In the genomic region with DNA sequence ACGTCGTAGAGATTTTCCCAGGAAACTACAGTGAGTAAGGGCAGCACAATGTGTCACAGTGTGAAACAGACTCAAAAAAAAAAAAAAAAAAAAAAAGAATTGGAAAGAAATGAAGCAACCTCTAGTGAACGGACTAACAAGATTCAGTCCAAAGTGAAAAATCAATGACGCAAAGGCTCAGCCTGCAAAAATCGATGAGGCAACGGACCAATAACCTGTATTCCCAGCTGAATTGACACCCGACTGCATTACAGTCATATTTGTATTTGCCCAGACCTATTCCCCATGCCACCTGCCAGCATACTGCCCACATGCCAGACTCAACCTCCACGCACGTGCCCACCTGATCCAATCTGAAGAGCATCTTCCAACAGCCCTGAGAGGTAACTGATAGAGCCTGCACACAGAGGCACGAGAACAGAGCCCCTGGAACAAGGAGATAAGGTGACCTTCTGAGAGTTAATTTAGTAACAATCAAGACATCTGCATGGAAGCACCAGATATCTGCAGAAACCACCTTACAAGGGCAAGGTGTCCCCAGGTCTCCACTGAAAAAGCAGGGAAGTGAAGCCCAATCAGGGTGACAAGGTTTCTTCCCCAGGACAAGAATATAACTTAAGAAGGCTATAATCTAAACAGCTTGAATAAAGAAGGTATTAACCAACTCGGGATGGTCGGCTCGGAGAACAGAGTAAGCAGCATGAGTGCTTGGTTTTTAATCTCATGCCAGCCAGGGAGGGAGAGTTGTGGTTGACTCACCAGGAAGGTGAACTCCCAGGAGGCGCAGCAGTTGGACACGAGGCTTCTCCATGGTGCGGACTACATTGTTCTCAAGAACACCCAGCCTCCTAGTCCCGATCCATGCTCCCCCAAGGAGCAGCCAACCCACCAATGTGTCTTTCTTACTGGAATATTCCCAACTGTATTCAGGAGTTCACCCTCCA, we compare ENCODE assay signal across 19 cellular contexts.
"Had no signal": no experiment of that assay in that cellular context is flagged by ENCODE, and none has a peak within 500 bp of the region (broad histone marks: within the 10 kb centered on the region; RNA-seq: fewer than 3 reads in every experiment).

No MANE protein-coding gene starts in this region.

- H3K4me1 Mint-ChIP-seq: nephron progenitor cell; stimulated activated naive B cell treated with anti-CD40 and anti-IgM and Interleukin-4, amounts not matched to agents 10 μg/mL and 1 μg/mL and 100 μg/mL, for 72 hours had no signal

- H3K9me3 Mint-ChIP-seq: nephron progenitor cell; stimulated activated naive B cell treated with anti-CD40 and anti-IgM and Interleukin-4, amounts not matched to agents 10 μg/mL and 1 μg/mL and 100 μg/mL, for 72 hours; stimulated activated naive CD8-positive, alpha-beta T cell treated with anti-CD3 and anti-CD28 coated beads, Interleukin-15, amount 100 ng/mL, for 72 hours had no signal

- DNase-seq: cortex of kidney; dorsolateral prefrontal cortex; effector CD8-positive, alpha-beta T cell; foreskin melanocyte; head of caudate nucleus; kidney; left cardiac atrium; left ventricle myocardium superior; mesendoderm; naive thymus-derived CD4-positive, alpha-beta T cell; nephron progenitor cell; spleen; stimulated activated CD4-positive, alpha-beta T cell treated with anti-CD3 and anti-CD28 coated beads, Interleukin-15, amount 100 ng/mL, for 24 hours; stimulated activated CD4-positive, alpha-beta T cell treated with anti-CD3 and anti-CD28 coated beads, Interleukin-1b, Interleukin-23, amount 100 ng/mL, for 48 hours; stimulated activated CD4-positive, alpha-beta T cell treated with anti-CD3 and anti-CD28 coated beads, Interleukin-4, amount 100 ng/mL, for 24 hours; stimulated activated naive B cell treated with anti-CD40 and anti-IgM and Interleukin-4, amounts not matched to agents 10 μg/mL and 1 μg/mL and 100 μg/mL, for 72 hours; stimulated activated naive CD8-positive, alpha-beta T cell treated with anti-CD3 and anti-CD28 coated beads, Interleukin-15, amount 100 ng/mL, for 72 hours; transverse colon had no signal

- H3K4me3 Mint-ChIP-seq: naive thymus-derived CD4-positive, alpha-beta T cell; nephron progenitor cell; stimulated activated naive B cell treated with anti-CD40 and anti-IgM and Interleukin-4, amounts not matched to agents 10 μg/mL and 1 μg/mL and 100 μg/mL, for 72 hours; stimulated activated naive CD8-positive, alpha-beta T cell treated with anti-CD3 and anti-CD28 coated beads, Interleukin-15, amount 100 ng/mL, for 72 hours had no signal

- H3K36me3 Mint-ChIP-seq: stimulated activated naive B cell treated with anti-CD40 and anti-IgM and Interleukin-4, amounts not matched to agents 10 μg/mL and 1 μg/mL and 100 μg/mL, for 72 hours had no signal

- ATAC-seq: left cardiac atrium; left ventricle myocardium superior; naive thymus-derived CD4-positive, alpha-beta T cell; sciatic nerve; stimulated activated naive B cell treated with anti-CD40 and anti-IgM and Interleukin-4, amounts not matched to agents 10 μg/mL and 1 μg/mL and 100 μg/mL, for 72 hours had no signal

- H3K27me3 Mint-ChIP-seq: stimulated activated naive B cell treated with anti-CD40 and anti-IgM and Interleukin-4, amounts not matched to agents 10 μg/mL and 1 μg/mL and 100 μg/mL, for 72 hours; stimulated activated naive CD8-positive, alpha-beta T cell treated with anti-CD3 and anti-CD28 coated beads, Interleukin-15, amount 100 ng/mL, for 72 hours had no signal

- H3K27ac Mint-ChIP-seq: naive thymus-derived CD4-positive, alpha-beta T cell; nephron progenitor cell; stimulated activated naive B cell treated with anti-CD40 and anti-IgM and Interleukin-4, amounts not matched to agents 10 μg/mL and 1 μg/mL and 100 μg/mL, for 72 hours; stimulated activated naive CD8-positive, alpha-beta T cell treated with anti-CD3 and anti-CD28 coated beads, Interleukin-15, amount 100 ng/mL, for 72 hours had no signal
